8 cellular contexts compared by ENCODE assay signal in genomic region chr19:55503447-55504251, GRCh38. TPM values are rescaled to one million over a fixed set of nuclear protein-coding genes. Genes with fewer than 3 reads are reported as not detected.
DNase-seq lines count a peak whose midpoint lies in the region; ATAC-seq lines count a peak whose summit lies in the region.

No MANE protein-coding gene starts in this region.

- peak; percentile 92 for DNase-seq in Caki2 (ENCODE audit: low read depth)
- peak in 75 of 76 experiments; percentile 54 to 100 (median 93) for DNase-seq in HUDEP-2 (lab: John Stamatoyannopoulos, UW; ENCODE audit: unreplicated experiment in 76 of 76)
- peak; percentile 71 for DNase-seq in NT2/D1 (ENCODE audit: low read depth, low spot score)
- peak; percentile 80 for DNase-seq in activated CD8-positive, alpha-beta memory T cell treated with anti-CD3 and anti-CD28 coated beads, Interleukin-2, amount 50 U/mL, for 24 hours (ENCODE audit: extremely low read depth)
- DNase-seq in epidermal melanocyte (ENCODE audit: insufficient read length, low spot score) = peak; percentile 97
- DNase-seq in stimulated activated CD8-positive, alpha-beta memory T cell treated with anti-CD3 and anti-CD28 coated beads, Interleukin-2, amount 100 ng/mL, for 48 hours (ENCODE audit: low read depth in 2 of 2) = peak; percentile 87 to 93

- H3K9me3 ChIP-seq in NT2/D1 (ENCODE audit: insufficient read depth, low read length) = peaks cover 14% of the 10 kb centered on the region; the same call in 1 of the 2 replicates
- H3K9me3 ChIP-seq in mononuclear cell (ENCODE audit: low read depth, low read length) = no peaks in the 10 kb centered on the region

- H3K4me3 ChIP-seq in NT2/D1 (ENCODE audit: insufficient read length, low read depth) (no peak overlapping the region), mononuclear cell (ENCODE audit: low read length) (peak overlapping the region; percentile 47)

- in situ Hi-C loops in Caki2 (cut with HindIII; ENCODE audit: low pct_unique_long_range_greater_than_20kb, low sequenced_read_pairs) = no loop called here

- peak; percentile 89 for ATAC-seq in GM21381 (IDR thresholded peaks at IDR 0.05; ENCODE audit: unreplicated experiment)

- H3K9ac ChIP-seq in NT2/D1 (ENCODE audit: insufficient read length, low read depth) = no peak overlapping the region

- H3K4me1 ChIP-seq in NT2/D1 (ENCODE audit: insufficient read depth, insufficient read length) = no peaks in the 10 kb centered on the region
- peaks cover 7% of the 10 kb centered on the region for H3K4me1 ChIP-seq in mononuclear cell (ENCODE audit: insufficient read depth, low read length)

- peaks cover 12% of the 10 kb centered on the region for H3K36me3 ChIP-seq in NT2/D1 (ENCODE audit: insufficient read depth, insufficient read length, low read length)

- H3K27me3 ChIP-seq in NT2/D1 (ENCODE audit: insufficient read depth, insufficient read length) = peaks cover 30% of the 10 kb centered on the region
- no peaks in the 10 kb centered on the region for H3K27me3 ChIP-seq in mononuclear cell (ENCODE audit: insufficient read depth, low read length)

RNA-seq across cellular contexts. Expression of gene SSC5D, which starts 15.4 kb away (rescaled TPM):
- 0.14 TPM in 1 of 2 replicates, not detected in the other for total RNA-seq in Caki2 (2014; rRNA removed; shearing (Covaris generic); ENCODE audit: low replicate concordance)
- 0.10 TPM for total RNA-seq in mononuclear cell

RNA-seq across cellular contexts. Expression of gene NAT14, which starts 18.7 kb away (rescaled TPM):
- 94.3 and 99.9 TPM in 2 replicates for total RNA-seq in Caki2 (2014; rRNA removed; shearing (Covaris generic); ENCODE audit: low replicate concordance)
- 1.9 TPM for total RNA-seq in mononuclear cell

RNA-seq across cellular contexts. Expression of gene ZNF628, which starts 27.2 kb away (rescaled TPM):
- total RNA-seq in Caki2 (2014; rRNA removed; shearing (Covaris generic); ENCODE audit: low replicate concordance) = 1.9 and 5.3 TPM in 2 replicates
- 3.5 TPM for total RNA-seq in mononuclear cell

RNA-seq across cellular contexts. Expression of gene SBK2, which starts 33.3 kb away (rescaled TPM):
- not detected in 2 replicates for total RNA-seq in Caki2 (2014; rRNA removed; shearing (Covaris generic); ENCODE audit: low replicate concordance)
- total RNA-seq in mononuclear cell = not detected

RNA-seq across cellular contexts. Expression of gene C19orf85, which starts 39.1 kb away (rescaled TPM):
- not detected in 2 replicates for total RNA-seq in Caki2 (2014; rRNA removed; shearing (Covaris generic); ENCODE audit: low replicate concordance)
- not detected for total RNA-seq in mononuclear cell

Comparison
In these comparisons a context has a peak if more than half of its experiments do, and no peak if none do; other contexts are left out.
1. RNA of gene NAT14, which starts 18.7 kb away (total RNA-seq): 94.3 to 99.9 TPM in Caki2; 1.9 TPM in mononuclear cell (single experiment); every median in the first group is over 10 times any median in the second.
2. Peak in every context shown above with its lines, with median percentiles within 50 percentile points of each other: DNase-seq.